Comparison of ENCODE assay signal across 29 cellular contexts in genomic region chr6:170254315-170255213, GRCh38. TPM values are rescaled to one million over a fixed set of nuclear protein-coding genes. Genes with fewer than 3 reads are reported as not detected.
"Had no signal": no experiment of that assay in that cellular context is flagged by ENCODE, and none has a peak within 500 bp of the region (broad histone marks: within the 10 kb centered on the region; RNA-seq: fewer than 3 reads in every experiment).

No MANE protein-coding gene starts in this region.

- FAIRE-seq: TTC549 had no signal

- H3K27ac ChIP-seq: brain microvascular endothelial cell, Peyer's patch, RWPE1, SJSA1 had no signal

- H3K9me3 ChIP-seq: Peyer's patch, SJSA1 had no signal

- DNase-seq: activated CD4-positive, alpha-beta T cell treated with anti-CD3 and anti-CD28 coated beads, Interleukin-2, amount 10 ng/mL, durations not matched to agents 7 days and 5 days; activated CD4-positive, alpha-beta T cell treated with anti-CD3 and anti-CD28 coated beads, Interleukin-2, amount 50 U/mL, for 48 hours; activated CD8-positive, alpha-beta T cell treated with anti-CD3 and anti-CD28 coated beads, Interleukin-2, amount 10 ng/mL, durations not matched to agents 7 days and 5 days; activated naive CD4-positive, alpha-beta T cell treated with anti-CD3 and anti-CD28 coated beads, Interleukin-2, amount 10 ng/mL, durations not matched to agents 7 days and 5 days; activated naive CD8-positive, alpha-beta T cell treated with anti-CD3 and anti-CD28 coated beads, Interleukin-2, amount 50 U/mL, for 24 hours; activated T-cell treated with anti-CD3 and anti-CD28 coated beads, Interleukin-2, amount 50 U/mL, for 24 hours; anterior cingulate cortex; brain microvascular endothelial cell; NCI-H1092 treated with DMSO at 0.1 percent for 48 hours; NCI-H146; NCI-H187; NCI-H2029 treated with DMSO at 0.1 percent for 48 hours; NCI-H2107; NCI-H2171; NCI-H510A; NCI-H526; NCI-H748 treated with DMSO at 0.1 percent for 48 hours; NK-92 treated with Interleukin-12 subunit alpha and Interleukin-12 subunit beta, amount 100 ng/mL, for 24 hours; PC-3; Peyer's patch; SHP77 treated with DMSO at 0.1 percent for 48 hours; SW 1271; T-helper 1 cell; T-helper 2 cell; T-helper 9 cell had no signal

- ATAC-seq: activated CD8-positive, alpha-beta T cell treated with anti-CD3 and anti-CD28 coated beads, Interleukin-2, amount 10 ng/mL, durations not matched to agents 7 days and 5 days; activated naive CD8-positive, alpha-beta T cell treated with anti-CD3 and anti-CD28 coated beads, Interleukin-2, amount 50 U/mL, for 24 hours; PC-3 had no signal

- H3K36me3 ChIP-seq: brain microvascular endothelial cell, Peyer's patch, SJSA1 had no signal

- H3K27me3 ChIP-seq: Peyer's patch had no signal

- H3K4me3 ChIP-seq: Peyer's patch, SJSA1 had no signal

- H3K4me1 ChIP-seq: Peyer's patch, SJSA1 had no signal

RNA-seq across cellular contexts. Expression of gene DLL1, which starts 36.3 kb away (rescaled TPM):
- total RNA-seq: activated T-helper 2 cell treated with anti-CD3 and anti-CD28 coated beads, Interferon-gamma antibody, Interleukin-2, Interleukin-4, amounts not matched to agents 10 μg/mL and 5 μg/mL and 100 μg/mL, durations not matched to agents 14 hours and 24 hours and 36 hours had no signal
